ENCODE assay signal across 10 cellular contexts in the genomic region with DNA sequence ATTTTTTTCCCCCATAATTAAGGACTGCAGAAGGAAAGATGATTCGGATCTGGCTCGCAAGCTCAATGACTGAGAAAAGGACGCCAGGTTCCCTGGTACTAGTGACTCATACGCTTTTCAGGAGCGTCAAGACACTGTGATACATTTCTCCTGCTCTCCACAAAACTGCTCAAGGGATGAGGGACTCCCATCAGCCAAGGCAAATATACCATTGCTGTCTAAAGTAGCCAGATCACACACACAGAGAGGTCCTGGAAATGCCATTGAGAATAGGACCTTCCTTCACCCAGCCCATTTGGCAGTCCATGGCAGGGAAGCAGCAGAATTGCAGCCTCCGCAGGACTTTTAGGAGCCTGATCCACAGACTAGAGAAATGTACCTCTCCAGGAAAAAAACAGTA.
DNase-seq lines count a peak whose midpoint lies in the region; ATAC-seq, FAIRE-seq and TF ChIP-seq lines count a peak whose summit lies in the region.
"Had no signal": no experiment of that assay in that cellular context is flagged by ENCODE, and none has a peak within 500 bp of the region (broad histone marks: within the 10 kb centered on the region; RNA-seq: fewer than 3 reads in every experiment).

No MANE protein-coding gene starts in this region.

- H3K4me2 ChIP-seq in A549 (no peak overlapping the region), parathyroid adenoma (ENCODE audit: low read length) (no peak overlapping the region)

- ATAC-seq in A549: peak; percentile 19 to 45; a peak in 3 of 6 replicates
- ATAC-seq in RWPE2 (ENCODE audit: low read depth): 0 out of 3 replicates have a peak, but pooled peaks have one; percentile 29
- no peak for ATAC-seq in HG03432 (IDR thresholded peaks at IDR 0.05; ENCODE audit: unreplicated experiment)
- ATAC-seq: activated CD8-positive, alpha-beta T cell treated with anti-CD3 and anti-CD28 coated beads, Interleukin-2, amount 10 ng/mL, durations not matched to agents 7 days and 5 days had no signal

- TF ChIP-seq EP300 in A549 (IDR thresholded peaks at IDR 0.05): no peak

- DNase-seq in A549 (ENCODE audit: low read depth in 1 of 2, low spot score in 1 of 2) (no peak), RWPE2 (ENCODE audit: low spot score) (no peak), fibroblast of gingiva (ENCODE audit: low read depth) (peak; percentile 49), NCI-H2081 (lab: John Stamatoyannopoulos, UW) (no peak), H4 (ENCODE audit: low spot score) (no peak), NCI-H345 treated with DMSO at 0.1 percent for 48 hours (lab: John Stamatoyannopoulos, UW; ENCODE audit: unreplicated experiment) (no peak)
- DNase-seq: activated CD8-positive, alpha-beta T cell treated with anti-CD3 and anti-CD28 coated beads, Interleukin-2, amount 10 ng/mL, durations not matched to agents 7 days and 5 days; AML-193 had no signal

- no peak for TF ChIP-seq RAD21 in A549 (conservative IDR thresholded peaks at IDR 0.05 in 1 of 2, IDR thresholded peaks at IDR 0.05 in 1 of 2)

- peak overlapping the region; percentile 36 to 47; a peak in 4 of 6 replicates for H3K27ac ChIP-seq in A549
- H3K27ac ChIP-seq in RWPE2 (ENCODE audit: poor library complexity, severe bottlenecking): no peak overlapping the region
- H3K27ac ChIP-seq in parathyroid adenoma: peak overlapping the region; percentile 60

- H3K9me3 ChIP-seq in A549: peaks cover 8% of the 10 kb centered on the region; the same call in 1 of the 3 replicates
- no peaks in the 10 kb centered on the region for H3K9me3 ChIP-seq in RWPE2 (ENCODE audit: severe bottlenecking)
- no peaks in the 10 kb centered on the region for H3K9me3 ChIP-seq in parathyroid adenoma (ENCODE audit: control insufficient read depth, low read length)

- FAIRE-seq in A549 (lab: Jason Lieb, UNC): no peak

- CTCF ChIA-PET in A549 (lab: Yijun Ruan, JAX): interaction anchor here (0.6 to 0.8 kb wide), 2 partner anchors 42 to 62 kb away, joined by 3 to 4 read pairs; no protein-coding TSS in a partner anchor

- no peaks in the 10 kb centered on the region for H3K27me3 ChIP-seq in RWPE2 (ENCODE audit: insufficient read depth, poor library complexity, severe bottlenecking)
- no peaks in the 10 kb centered on the region for H3K27me3 ChIP-seq in parathyroid adenoma (ENCODE audit: control insufficient read depth, insufficient read depth, low read length)

- H3K36me3 ChIP-seq in RWPE2 (ENCODE audit: low read depth) (no peaks in the 10 kb centered on the region), parathyroid adenoma (ENCODE audit: control insufficient read depth, insufficient read depth, low read length) (no peaks in the 10 kb centered on the region)

- H3K79me2 ChIP-seq in parathyroid adenoma: no peaks in the 10 kb centered on the region

- H3K4me1 ChIP-seq in A549 (peaks cover 13% of the 10 kb centered on the region; the same call in 1 of the 3 replicates), RWPE2 (ENCODE audit: insufficient read depth, poor library complexity, severe bottlenecking) (peaks cover 20% of the 10 kb centered on the region), parathyroid adenoma (peaks cover 3% of the 10 kb centered on the region)

- H3K4me3 ChIP-seq in A549 (no peak overlapping the region), RWPE2 (ENCODE audit: severe bottlenecking) (no peak overlapping the region), parathyroid adenoma (ENCODE audit: low read depth, low read length) (no peak overlapping the region)

- no peak overlapping the region for H2AFZ ChIP-seq in parathyroid adenoma

- POLR2A ChIA-PET in A549 (lab: Yijun Ruan, JAX): no interaction called here

- TF ChIP-seq POLR2A in A549 (IDR thresholded peaks at IDR 0.05; ENCODE audit: low read length): no peak

- 82% methylated on average over 6 of the region's 6 CpGs for WGBS in A549 (ENCODE audit: missing lambda C conversion rate)

- no peak overlapping the region for H3K9ac ChIP-seq in parathyroid adenoma

- no peak for TF ChIP-seq CTCF in A549 (IDR thresholded peaks at IDR 0.05)
- no peak for TF ChIP-seq CTCF in RWPE2 (IDR thresholded peaks at IDR 0.05; ENCODE audit: poor library complexity, severe bottlenecking)
- no peak for TF ChIP-seq CTCF in parathyroid adenoma (IDR thresholded peaks at IDR 0.05)

TF ChIP-seq in A549, 52 proteins besides CTCF, POLR2A, EP300 and RAD21:
- TF ChIP-seq KDM1A (IDR thresholded peaks at IDR 0.05; ENCODE audit: low read depth) (no peak), SREBF2 (IDR thresholded peaks at IDR 0.05) (no peak), FOSL2 (IDR thresholded peaks at IDR 0.05) (no peak), FOSL2 (CRISPR knock-in tag; IDR thresholded peaks at IDR 0.05) (0 out of 2 replicates have a peak, but pooled peaks have one; percentile 12)
